ENCODE assay signal across 1 cellular context in the genomic region with DNA sequence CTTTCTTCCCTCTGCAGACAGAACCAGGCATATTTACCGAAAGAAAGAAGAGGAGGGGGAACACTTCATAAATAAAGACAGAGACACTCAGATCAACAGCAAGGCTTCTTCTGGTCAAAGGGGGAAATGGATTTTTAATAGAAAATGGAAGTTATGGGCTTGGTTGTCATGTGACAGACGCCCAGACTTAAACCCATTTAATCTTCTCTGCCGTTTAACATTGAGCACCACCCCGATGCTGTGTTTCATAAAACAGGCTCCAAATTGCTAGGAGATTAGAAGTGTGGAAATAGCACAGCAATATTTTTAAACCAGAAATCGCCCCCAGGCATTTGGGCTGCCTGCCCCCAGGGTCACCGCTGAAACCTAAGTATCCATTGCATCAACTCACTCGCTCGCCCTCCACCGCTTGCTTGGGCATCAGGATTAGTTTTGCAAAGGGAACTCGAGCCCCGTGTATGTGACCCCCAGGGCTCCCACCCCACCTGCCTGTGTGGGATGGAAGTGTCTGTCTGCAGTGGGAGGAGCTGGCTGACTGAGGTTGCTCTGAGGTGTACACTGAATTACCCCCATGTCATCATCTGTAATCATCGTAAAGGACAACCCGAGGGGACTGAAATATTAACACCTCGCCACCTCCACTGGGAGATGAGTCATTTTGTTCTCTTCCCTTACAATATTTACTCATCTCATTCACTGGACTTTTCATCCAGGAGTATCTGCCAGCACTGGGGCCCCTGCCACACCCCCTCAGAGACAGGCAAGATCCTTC.
A peak's percentile ranks its signal among the peaks of the same experiment; 100 is the strongest.
TF ChIP-seq lines count a peak whose summit lies in the region.

No MANE protein-coding gene starts in this region.

TF ChIP-seq in HEK293, 187 proteins besides CTCF, POLR2A, EP300 and RAD21 (continued from another document):
- TF ChIP-seq, protein P1, sequence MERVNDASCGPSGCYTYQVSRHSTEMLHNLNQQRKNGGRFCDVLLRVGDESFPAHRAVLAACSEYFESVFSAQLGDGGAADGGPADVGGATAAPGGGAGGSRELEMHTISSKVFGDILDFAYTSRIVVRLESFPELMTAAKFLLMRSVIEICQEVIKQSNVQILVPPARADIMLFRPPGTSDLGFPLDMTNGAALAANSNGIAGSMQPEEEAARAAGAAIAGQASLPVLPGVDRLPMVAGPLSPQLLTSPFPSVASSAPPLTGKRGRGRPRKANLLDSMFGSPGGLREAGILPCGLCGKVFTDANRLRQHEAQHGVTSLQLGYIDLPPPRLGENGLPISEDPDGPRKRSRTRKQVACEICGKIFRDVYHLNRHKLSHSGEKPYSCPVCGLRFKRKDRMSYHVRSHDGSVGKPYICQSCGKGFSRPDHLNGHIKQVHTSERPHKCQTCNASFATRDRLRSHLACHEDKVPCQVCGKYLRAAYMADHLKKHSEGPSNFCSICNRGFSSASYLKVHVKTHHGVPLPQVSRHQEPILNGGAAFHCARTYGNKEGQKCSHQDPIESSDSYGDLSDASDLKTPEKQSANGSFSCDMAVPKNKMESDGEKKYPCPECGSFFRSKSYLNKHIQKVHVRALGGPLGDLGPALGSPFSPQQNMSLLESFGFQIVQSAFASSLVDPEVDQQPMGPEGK (tag by site-specific recombination; IDR thresholded peaks at IDR 0.05): 0 out of 2 replicates have a peak, but pooled peaks have one; percentile 39
- TF ChIP-seq ZNF112 (tag by site-specific recombination; IDR thresholded peaks at IDR 0.05) (no peak), ZNF23 (tag by site-specific recombination; IDR thresholded peaks at IDR 0.05; ENCODE audit: borderline replicate concordance) (no peak), HOXD13 (CRISPR knock-in tag; IDR thresholded peaks at IDR 0.05; ENCODE audit: borderline replicate concordance) (no peak), ZNF558 (tag by site-specific recombination; IDR thresholded peaks at IDR 0.05) (no peak), ZFHX2 (tag by site-specific recombination; conservative IDR thresholded peaks at IDR 0.05) (peak; percentile 70), SCRT2 (tag by site-specific recombination; IDR thresholded peaks at IDR 0.05) (no peak), ZNF366 (tag by site-specific recombination; conservative IDR thresholded peaks at IDR 0.05) (no peak), ZNF530 (tag by site-specific recombination; IDR thresholded peaks at IDR 0.05; ENCODE audit: low read depth) (no peak), ZNF555 (tag by site-specific recombination; conservative IDR thresholded peaks at IDR 0.05) (no peak), ZNF121 (tag by site-specific recombination; IDR thresholded peaks at IDR 0.05) (no peak), ZNF623 (tag by site-specific recombination; IDR thresholded peaks at IDR 0.05) (no peak), ZNF670 (tag by site-specific recombination; IDR thresholded peaks at IDR 0.05; ENCODE audit: low read depth) (no peak), ZNF391 (tag by site-specific recombination; IDR thresholded peaks at IDR 0.05; ENCODE audit: borderline replicate concordance, low read depth) (no peak), ZBTB8A (tag by site-specific recombination; IDR thresholded peaks at IDR 0.05) (no peak), SP7 (tag by site-specific recombination; IDR thresholded peaks at IDR 0.05) (peak; percentile 65; the same call in 1 of the 2 replicates), ZNF133 (tag by site-specific recombination; IDR thresholded peaks at IDR 0.05) (no peak), ZNF677 (tag by site-specific recombination; IDR thresholded peaks at IDR 0.05) (no peak), PRDM1 (tag by site-specific recombination; IDR thresholded peaks at IDR 0.05) (no peak), ZNF600 (tag by site-specific recombination; IDR thresholded peaks at IDR 0.05) (0 out of 2 replicates have a peak, but pooled peaks have one; percentile 36), ZNF174 (tag by site-specific recombination; IDR thresholded peaks at IDR 0.05) (no peak), ZNF138 (tag by site-specific recombination; IDR thresholded peaks at IDR 0.05; ENCODE audit: borderline replicate concordance) (no peak), ZNF629 (tag by site-specific recombination; IDR thresholded peaks at IDR 0.05) (peak; percentile 58), SP3 (tag by site-specific recombination; IDR thresholded peaks at IDR 0.05) (no peak), KLF10 (tag by site-specific recombination; IDR thresholded peaks at IDR 0.05) (0 out of 2 replicates have a peak, but pooled peaks have one; percentile 30)
- TF ChIP-seq, protein P2, sequence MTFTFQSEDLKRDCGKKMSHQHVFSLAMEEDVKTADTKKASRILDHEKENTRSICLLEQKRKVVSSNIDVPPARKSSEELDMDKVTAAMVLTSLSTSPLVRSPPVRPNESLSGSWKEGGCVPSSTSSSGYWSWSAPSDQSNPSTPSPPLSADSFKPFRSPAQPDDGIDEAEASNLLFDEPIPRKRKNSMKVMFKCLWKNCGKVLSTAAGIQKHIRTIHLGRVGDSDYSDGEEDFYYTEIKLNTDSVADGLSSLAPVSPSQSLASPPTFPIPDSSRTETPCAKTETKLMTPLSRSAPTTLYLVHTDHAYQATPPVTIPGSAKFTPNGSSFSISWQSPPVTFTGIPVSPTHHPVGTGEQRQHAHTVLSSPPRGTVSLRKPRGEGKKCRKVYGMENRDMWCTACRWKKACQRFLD (tag by site-specific recombination; IDR thresholded peaks at IDR 0.05): no peak
- TF ChIP-seq, protein P3, sequence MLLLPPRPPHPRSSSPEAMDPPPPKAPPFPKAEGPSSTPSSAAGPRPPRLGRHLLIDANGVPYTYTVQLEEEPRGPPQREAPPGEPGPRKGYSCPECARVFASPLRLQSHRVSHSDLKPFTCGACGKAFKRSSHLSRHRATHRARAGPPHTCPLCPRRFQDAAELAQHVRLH (tag by site-specific recombination; IDR thresholded peaks at IDR 0.05): no peak
- TF ChIP-seq, protein P4, sequence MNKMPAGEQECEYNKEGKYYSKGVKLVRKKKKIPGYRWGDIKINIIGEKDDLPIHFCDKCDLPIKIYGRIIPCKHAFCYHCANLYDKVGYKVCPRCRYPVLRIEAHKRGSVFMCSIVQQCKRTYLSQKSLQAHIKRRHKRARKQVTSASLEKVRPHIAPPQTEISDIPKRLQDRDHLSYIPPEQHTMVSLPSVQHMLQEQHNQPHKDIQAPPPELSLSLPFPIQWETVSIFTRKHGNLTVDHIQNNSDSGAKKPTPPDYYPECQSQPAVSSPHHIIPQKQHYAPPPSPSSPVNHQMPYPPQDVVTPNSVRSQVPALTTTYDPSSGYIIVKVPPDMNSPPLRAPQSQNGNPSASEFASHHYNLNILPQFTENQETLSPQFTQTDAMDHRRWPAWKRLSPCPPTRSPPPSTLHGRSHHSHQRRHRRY (tag by site-specific recombination; IDR thresholded peaks at IDR 0.05): no peak
- TF ChIP-seq, protein P5, sequence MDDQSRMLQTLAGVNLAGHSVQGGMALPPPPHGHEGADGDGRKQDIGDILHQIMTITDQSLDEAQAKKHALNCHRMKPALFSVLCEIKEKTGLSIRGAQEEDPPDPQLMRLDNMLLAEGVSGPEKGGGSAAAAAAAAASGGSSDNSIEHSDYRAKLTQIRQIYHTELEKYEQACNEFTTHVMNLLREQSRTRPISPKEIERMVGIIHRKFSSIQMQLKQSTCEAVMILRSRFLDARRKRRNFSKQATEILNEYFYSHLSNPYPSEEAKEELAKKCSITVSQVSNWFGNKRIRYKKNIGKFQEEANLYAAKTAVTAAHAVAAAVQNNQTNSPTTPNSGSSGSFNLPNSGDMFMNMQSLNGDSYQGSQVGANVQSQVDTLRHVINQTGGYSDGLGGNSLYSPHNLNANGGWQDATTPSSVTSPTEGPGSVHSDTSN (CRISPR knock-in tag; IDR thresholded peaks at IDR 0.05): no peak
- TF ChIP-seq, protein P6, sequence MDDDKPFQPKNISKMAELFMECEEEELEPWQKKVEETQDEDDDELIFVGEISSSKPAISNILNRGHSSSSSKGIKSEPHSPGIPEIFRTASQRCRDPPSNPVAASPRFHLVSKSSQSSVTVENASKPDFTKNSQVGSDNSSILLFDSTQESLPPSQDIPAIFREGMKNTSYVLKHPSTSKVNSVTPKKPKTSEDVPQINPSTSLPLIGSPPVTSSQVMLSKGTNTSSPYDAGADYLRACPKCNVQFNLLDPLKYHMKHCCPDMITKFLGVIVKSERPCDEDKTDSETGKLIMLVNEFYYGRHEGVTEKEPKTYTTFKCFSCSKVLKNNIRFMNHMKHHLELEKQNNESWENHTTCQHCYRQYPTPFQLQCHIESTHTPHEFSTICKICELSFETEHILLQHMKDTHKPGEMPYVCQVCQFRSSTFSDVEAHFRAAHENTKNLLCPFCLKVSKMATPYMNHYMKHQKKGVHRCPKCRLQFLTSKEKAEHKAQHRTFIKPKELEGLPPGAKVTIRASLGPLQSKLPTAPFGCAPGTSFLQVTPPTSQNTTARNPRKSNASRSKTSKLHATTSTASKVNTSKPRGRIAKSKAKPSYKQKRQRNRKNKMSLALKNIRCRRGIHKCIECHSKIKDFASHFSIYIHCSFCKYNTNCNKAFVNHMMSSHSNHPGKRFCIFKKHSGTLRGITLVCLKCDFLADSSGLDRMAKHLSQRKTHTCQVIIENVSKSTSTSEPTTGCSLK (tag by site-specific recombination; IDR thresholded peaks at IDR 0.05): no peak
- TF ChIP-seq, protein P7, sequence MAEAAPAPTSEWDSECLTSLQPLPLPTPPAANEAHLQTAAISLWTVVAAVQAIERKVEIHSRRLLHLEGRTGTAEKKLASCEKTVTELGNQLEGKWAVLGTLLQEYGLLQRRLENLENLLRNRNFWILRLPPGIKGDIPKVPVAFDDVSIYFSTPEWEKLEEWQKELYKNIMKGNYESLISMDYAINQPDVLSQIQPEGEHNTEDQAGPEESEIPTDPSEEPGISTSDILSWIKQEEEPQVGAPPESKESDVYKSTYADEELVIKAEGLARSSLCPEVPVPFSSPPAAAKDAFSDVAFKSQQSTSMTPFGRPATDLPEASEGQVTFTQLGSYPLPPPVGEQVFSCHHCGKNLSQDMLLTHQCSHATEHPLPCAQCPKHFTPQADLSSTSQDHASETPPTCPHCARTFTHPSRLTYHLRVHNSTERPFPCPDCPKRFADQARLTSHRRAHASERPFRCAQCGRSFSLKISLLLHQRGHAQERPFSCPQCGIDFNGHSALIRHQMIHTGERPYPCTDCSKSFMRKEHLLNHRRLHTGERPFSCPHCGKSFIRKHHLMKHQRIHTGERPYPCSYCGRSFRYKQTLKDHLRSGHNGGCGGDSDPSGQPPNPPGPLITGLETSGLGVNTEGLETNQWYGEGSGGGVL (tag by site-specific recombination; IDR thresholded peaks at IDR 0.05): peak; percentile 67
- TF ChIP-seq, protein P8, sequence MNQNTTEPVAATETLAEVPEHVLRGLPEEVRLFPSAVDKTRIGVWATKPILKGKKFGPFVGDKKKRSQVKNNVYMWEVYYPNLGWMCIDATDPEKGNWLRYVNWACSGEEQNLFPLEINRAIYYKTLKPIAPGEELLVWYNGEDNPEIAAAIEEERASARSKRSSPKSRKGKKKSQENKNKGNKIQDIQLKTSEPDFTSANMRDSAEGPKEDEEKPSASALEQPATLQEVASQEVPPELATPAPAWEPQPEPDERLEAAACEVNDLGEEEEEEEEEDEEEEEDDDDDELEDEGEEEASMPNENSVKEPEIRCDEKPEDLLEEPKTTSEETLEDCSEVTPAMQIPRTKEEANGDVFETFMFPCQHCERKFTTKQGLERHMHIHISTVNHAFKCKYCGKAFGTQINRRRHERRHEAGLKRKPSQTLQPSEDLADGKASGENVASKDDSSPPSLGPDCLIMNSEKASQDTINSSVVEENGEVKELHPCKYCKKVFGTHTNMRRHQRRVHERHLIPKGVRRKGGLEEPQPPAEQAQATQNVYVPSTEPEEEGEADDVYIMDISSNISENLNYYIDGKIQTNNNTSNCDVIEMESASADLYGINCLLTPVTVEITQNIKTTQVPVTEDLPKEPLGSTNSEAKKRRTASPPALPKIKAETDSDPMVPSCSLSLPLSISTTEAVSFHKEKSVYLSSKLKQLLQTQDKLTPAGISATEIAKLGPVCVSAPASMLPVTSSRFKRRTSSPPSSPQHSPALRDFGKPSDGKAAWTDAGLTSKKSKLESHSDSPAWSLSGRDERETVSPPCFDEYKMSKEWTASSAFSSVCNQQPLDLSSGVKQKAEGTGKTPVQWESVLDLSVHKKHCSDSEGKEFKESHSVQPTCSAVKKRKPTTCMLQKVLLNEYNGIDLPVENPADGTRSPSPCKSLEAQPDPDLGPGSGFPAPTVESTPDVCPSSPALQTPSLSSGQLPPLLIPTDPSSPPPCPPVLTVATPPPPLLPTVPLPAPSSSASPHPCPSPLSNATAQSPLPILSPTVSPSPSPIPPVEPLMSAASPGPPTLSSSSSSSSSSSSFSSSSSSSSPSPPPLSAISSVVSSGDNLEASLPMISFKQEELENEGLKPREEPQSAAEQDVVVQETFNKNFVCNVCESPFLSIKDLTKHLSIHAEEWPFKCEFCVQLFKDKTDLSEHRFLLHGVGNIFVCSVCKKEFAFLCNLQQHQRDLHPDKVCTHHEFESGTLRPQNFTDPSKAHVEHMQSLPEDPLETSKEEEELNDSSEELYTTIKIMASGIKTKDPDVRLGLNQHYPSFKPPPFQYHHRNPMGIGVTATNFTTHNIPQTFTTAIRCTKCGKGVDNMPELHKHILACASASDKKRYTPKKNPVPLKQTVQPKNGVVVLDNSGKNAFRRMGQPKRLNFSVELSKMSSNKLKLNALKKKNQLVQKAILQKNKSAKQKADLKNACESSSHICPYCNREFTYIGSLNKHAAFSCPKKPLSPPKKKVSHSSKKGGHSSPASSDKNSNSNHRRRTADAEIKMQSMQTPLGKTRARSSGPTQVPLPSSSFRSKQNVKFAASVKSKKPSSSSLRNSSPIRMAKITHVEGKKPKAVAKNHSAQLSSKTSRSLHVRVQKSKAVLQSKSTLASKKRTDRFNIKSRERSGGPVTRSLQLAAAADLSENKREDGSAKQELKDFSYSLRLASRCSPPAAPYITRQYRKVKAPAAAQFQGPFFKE (tag by site-specific recombination; IDR thresholded peaks at IDR 0.05; ENCODE audit: borderline replicate concordance): no peak
- TF ChIP-seq, protein P9, sequence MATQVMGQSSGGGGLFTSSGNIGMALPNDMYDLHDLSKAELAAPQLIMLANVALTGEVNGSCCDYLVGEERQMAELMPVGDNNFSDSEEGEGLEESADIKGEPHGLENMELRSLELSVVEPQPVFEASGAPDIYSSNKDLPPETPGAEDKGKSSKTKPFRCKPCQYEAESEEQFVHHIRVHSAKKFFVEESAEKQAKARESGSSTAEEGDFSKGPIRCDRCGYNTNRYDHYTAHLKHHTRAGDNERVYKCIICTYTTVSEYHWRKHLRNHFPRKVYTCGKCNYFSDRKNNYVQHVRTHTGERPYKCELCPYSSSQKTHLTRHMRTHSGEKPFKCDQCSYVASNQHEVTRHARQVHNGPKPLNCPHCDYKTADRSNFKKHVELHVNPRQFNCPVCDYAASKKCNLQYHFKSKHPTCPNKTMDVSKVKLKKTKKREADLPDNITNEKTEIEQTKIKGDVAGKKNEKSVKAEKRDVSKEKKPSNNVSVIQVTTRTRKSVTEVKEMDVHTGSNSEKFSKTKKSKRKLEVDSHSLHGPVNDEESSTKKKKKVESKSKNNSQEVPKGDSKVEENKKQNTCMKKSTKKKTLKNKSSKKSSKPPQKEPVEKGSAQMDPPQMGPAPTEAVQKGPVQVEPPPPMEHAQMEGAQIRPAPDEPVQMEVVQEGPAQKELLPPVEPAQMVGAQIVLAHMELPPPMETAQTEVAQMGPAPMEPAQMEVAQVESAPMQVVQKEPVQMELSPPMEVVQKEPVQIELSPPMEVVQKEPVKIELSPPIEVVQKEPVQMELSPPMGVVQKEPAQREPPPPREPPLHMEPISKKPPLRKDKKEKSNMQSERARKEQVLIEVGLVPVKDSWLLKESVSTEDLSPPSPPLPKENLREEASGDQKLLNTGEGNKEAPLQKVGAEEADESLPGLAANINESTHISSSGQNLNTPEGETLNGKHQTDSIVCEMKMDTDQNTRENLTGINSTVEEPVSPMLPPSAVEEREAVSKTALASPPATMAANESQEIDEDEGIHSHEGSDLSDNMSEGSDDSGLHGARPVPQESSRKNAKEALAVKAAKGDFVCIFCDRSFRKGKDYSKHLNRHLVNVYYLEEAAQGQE (tag by site-specific recombination; IDR thresholded peaks at IDR 0.05): no peak
